9 cellular contexts compared by ENCODE assay signal in genomic region chr9:134340475-134341186, GRCh38. TPM values are rescaled to one million over a fixed set of nuclear protein-coding genes. Genes with fewer than 3 reads are reported as not detected.
DNase-seq lines count a peak whose midpoint lies in the region; ATAC-seq and TF ChIP-seq lines count a peak whose summit lies in the region.
"Had no signal": no experiment of that assay in that cellular context is flagged by ENCODE, and none has a peak within 500 bp of the region (broad histone marks: within the 10 kb centered on the region; RNA-seq: fewer than 3 reads in every experiment).

No MANE protein-coding gene starts in this region.

- H3K4me1 ChIP-seq in gastroesophageal sphincter (peaks cover 0 to 100% (median 97%) of the 10 kb centered on the region in 3 donors), osteoblast (ENCODE audit: insufficient read depth, low read length) (peaks cover 18% of the 10 kb centered on the region), vagina (peaks cover 100% of the 10 kb centered on the region)

- H3K36me3 Mint-ChIP-seq in activated CD4-positive, alpha-beta T cell treated with anti-CD3 and anti-CD28 coated beads, Interleukin-2, amount 10 ng/mL, durations not matched to agents 7 days and 5 days (ENCODE audit: low read depth) = no peaks in the 10 kb centered on the region
- no peaks in the 10 kb centered on the region for H3K36me3 Mint-ChIP-seq in activated CD8-positive, alpha-beta memory T cell treated with anti-CD3 and anti-CD28 coated beads, Interleukin-2, amount 10 ng/mL, durations not matched to agents 7 days and 5 days

- H4K20me1 ChIP-seq in osteoblast (ENCODE audit: insufficient read depth, low read length) = peaks cover 99% of the 10 kb centered on the region

- 58 to 60% methylated on average over 2 to 8 of the region's 28 CpGs for whole genome bisulfite sequencing in gastroesophageal sphincter (ENCODE audit: low coverage in 1 of 2), 2 donors

- no peak overlapping the region for H2AFZ ChIP-seq in osteoblast (ENCODE audit: low read length)

- H3K4me3 ChIP-seq in gastroesophageal sphincter = no peak overlapping the region
- H3K4me3 ChIP-seq in osteoblast (ENCODE audit: insufficient read depth, low read length) = no peak overlapping the region
- no peak overlapping the region for H3K4me3 ChIP-seq in vagina

- no peak for TF ChIP-seq CTCF in gastroesophageal sphincter (IDR thresholded peaks at IDR 0.05)
- TF ChIP-seq CTCF in osteoblast (IDR thresholded peaks at IDR 0.05; ENCODE audit: extremely low read depth, low read depth, low read length) = no peak
- TF ChIP-seq CTCF in vagina (IDR thresholded peaks at IDR 0.05) = no peak

- CTCF ChIA-PET in activated CD4-positive, alpha-beta T cell treated with anti-CD3 and anti-CD28 coated beads, Interleukin-2, amount 10 ng/mL, durations not matched to agents 7 days and 5 days (lab: Charles Lee) = no interaction called here
- CTCF ChIA-PET in activated CD8-positive, alpha-beta memory T cell treated with anti-CD3 and anti-CD28 coated beads, Interleukin-2, amount 10 ng/mL, durations not matched to agents 7 days and 5 days (lab: Charles Lee) = no interaction called here

- no peak for DNase-seq in activated CD4-positive, alpha-beta T cell treated with anti-CD3 and anti-CD28 coated beads, Interleukin-2, amount 10 ng/mL, durations not matched to agents 7 days and 5 days
- no peak for DNase-seq in activated CD4-positive, alpha-beta T cell treated with anti-CD3 and anti-CD28 coated beads for 48 hours
- DNase-seq in osteoblast (ENCODE audit: insufficient read length, low spot score, missing footprints) = no peak
- DNase-seq in vagina (ENCODE audit: extremely low spot score in 2 of 2) = no peak
- no peak for DNase-seq in activated CD8-positive, alpha-beta memory T cell treated with anti-CD3 and anti-CD28 coated beads, Interleukin-2, amount 10 ng/mL, durations not matched to agents 7 days and 5 days
- no peak for DNase-seq in activated CD8-positive, alpha-beta memory T cell treated with anti-CD3 and anti-CD28 coated beads for 24 hours
- DNase-seq: SK-N-SH had no signal

- peak; percentile 39 for ATAC-seq in gastroesophageal sphincter
- no peak for ATAC-seq in GM21447 (IDR thresholded peaks at IDR 0.05; ENCODE audit: unreplicated experiment)
- ATAC-seq in activated CD8-positive, alpha-beta memory T cell treated with anti-CD3 and anti-CD28 coated beads, Interleukin-2, amount 10 ng/mL, durations not matched to agents 7 days and 5 days = no peak

- intact Hi-C loops in vagina (cut with DNase I) = no loop called here

- no peaks in the 10 kb centered on the region for H3K9me3 Mint-ChIP-seq in activated CD4-positive, alpha-beta T cell treated with anti-CD3 and anti-CD28 coated beads, Interleukin-2, amount 10 ng/mL, durations not matched to agents 7 days and 5 days
- H3K9me3 Mint-ChIP-seq in activated CD8-positive, alpha-beta memory T cell treated with anti-CD3 and anti-CD28 coated beads, Interleukin-2, amount 10 ng/mL, durations not matched to agents 7 days and 5 days (ENCODE audit: low read depth) = no peaks in the 10 kb centered on the region

- H3K27me3 ChIP-seq in gastroesophageal sphincter = no peaks in the 10 kb centered on the region
- no peaks in the 10 kb centered on the region for H3K27me3 ChIP-seq in osteoblast (ENCODE audit: insufficient read depth, low read length)
- no peaks in the 10 kb centered on the region for H3K27me3 ChIP-seq in vagina

- no peaks in the 10 kb centered on the region for H3K36me3 ChIP-seq in gastroesophageal sphincter
- no peaks in the 10 kb centered on the region for H3K36me3 ChIP-seq in osteoblast (ENCODE audit: insufficient read depth, low read length)
- H3K36me3 ChIP-seq in vagina = no peaks in the 10 kb centered on the region

- no peak overlapping the region for H3K4me2 ChIP-seq in osteoblast (ENCODE audit: insufficient read depth, low read length)
- H3K4me2 ChIP-seq: SK-N-SH had no signal

- H3K9me3 ChIP-seq in gastroesophageal sphincter = no peaks in the 10 kb centered on the region
- H3K9me3 ChIP-seq in osteoblast (ENCODE audit: low read depth, low read length) = no peaks in the 10 kb centered on the region
- H3K9me3 ChIP-seq in vagina = no peaks in the 10 kb centered on the region
- H3K9me3 ChIP-seq: SK-N-SH had no signal

- H3K79me2 ChIP-seq in osteoblast (ENCODE audit: insufficient read depth, low read length) = peaks cover 100% of the 10 kb centered on the region

- TF ChIP-seq EP300 in gastroesophageal sphincter (IDR thresholded peaks at IDR 0.05) = no peak

- POLR2A ChIA-PET in activated CD4-positive, alpha-beta T cell treated with anti-CD3 and anti-CD28 coated beads, Interleukin-2, amount 10 ng/mL, durations not matched to agents 7 days and 5 days (lab: Charles Lee) = no interaction called here

- H3K27ac ChIP-seq in gastroesophageal sphincter (peak overlapping the region in 3 of 4 donors; percentile 53 to 70 (median 67)), osteoblast (ENCODE audit: low read depth, low read length) (peak overlapping the region; percentile 40), vagina (peak overlapping the region; percentile 70)

- no peak overlapping the region for H3K4me3 Mint-ChIP-seq in activated CD4-positive, alpha-beta T cell treated with anti-CD3 and anti-CD28 coated beads, Interleukin-2, amount 10 ng/mL, durations not matched to agents 7 days and 5 days
- no peak overlapping the region for H3K4me3 Mint-ChIP-seq in activated CD8-positive, alpha-beta memory T cell treated with anti-CD3 and anti-CD28 coated beads, Interleukin-2, amount 10 ng/mL, durations not matched to agents 7 days and 5 days

- H3K4me1 Mint-ChIP-seq in activated CD4-positive, alpha-beta T cell treated with anti-CD3 and anti-CD28 coated beads, Interleukin-2, amount 10 ng/mL, durations not matched to agents 7 days and 5 days = peaks cover 11% of the 10 kb centered on the region
- peaks cover 11% of the 10 kb centered on the region for H3K4me1 Mint-ChIP-seq in activated CD8-positive, alpha-beta memory T cell treated with anti-CD3 and anti-CD28 coated beads, Interleukin-2, amount 10 ng/mL, durations not matched to agents 7 days and 5 days

- H3K27ac Mint-ChIP-seq in activated CD4-positive, alpha-beta T cell treated with anti-CD3 and anti-CD28 coated beads, Interleukin-2, amount 10 ng/mL, durations not matched to agents 7 days and 5 days = peak overlapping the region; percentile 41
- no peak overlapping the region for H3K27ac Mint-ChIP-seq in activated CD8-positive, alpha-beta memory T cell treated with anti-CD3 and anti-CD28 coated beads, Interleukin-2, amount 10 ng/mL, durations not matched to agents 7 days and 5 days

- H3K27me3 Mint-ChIP-seq in activated CD4-positive, alpha-beta T cell treated with anti-CD3 and anti-CD28 coated beads, Interleukin-2, amount 10 ng/mL, durations not matched to agents 7 days and 5 days = no peaks in the 10 kb centered on the region
- H3K27me3 Mint-ChIP-seq in activated CD8-positive, alpha-beta memory T cell treated with anti-CD3 and anti-CD28 coated beads, Interleukin-2, amount 10 ng/mL, durations not matched to agents 7 days and 5 days = no peaks in the 10 kb centered on the region

- TF ChIP-seq POLR2A in gastroesophageal sphincter (IDR thresholded peaks at IDR 0.05) = no peak
- TF ChIP-seq POLR2A in vagina (IDR thresholded peaks at IDR 0.05) = no peak

RNA-seq across cellular contexts. Expression of gene RXRA, which starts 14.4 kb away (rescaled TPM):
- total RNA-seq in activated CD4-positive, alpha-beta T cell treated with anti-CD3 and anti-CD28 coated beads, Interleukin-2, amount 10 ng/mL, durations not matched to agents 7 days and 5 days = 1 to 10 TPM; 1.2 to 1.4 TPM
- total RNA-seq in gastroesophageal sphincter = 10 to 100 TPM; 45.1 to 78.9 (median 55.3) TPM
- 25.3 and 26.4 TPM in 2 replicates for total RNA-seq in osteoblast
- total RNA-seq in vagina = 49.4 TPM
- 1 to 10 TPM in 1 of 2 experiments, under 1 TPM in 1; 0.91 to 1.5 TPM for total RNA-seq in activated CD8-positive, alpha-beta memory T cell treated with anti-CD3 and anti-CD28 coated beads, Interleukin-2, amount 10 ng/mL, durations not matched to agents 7 days and 5 days

Comparison
In these comparisons a context has a peak if more than half of its experiments do, and no peak if none do; other contexts are left out.
1. RNA of gene RXRA, which starts 14.4 kb away (total RNA-seq): 45.1 to 78.9 TPM in gastroesophageal sphincter, 49.4 TPM in vagina (single experiment) and 25.3 to 26.4 TPM in osteoblast; 0.91 to 1.5 TPM in activated CD8-positive, alpha-beta memory T cell treated with anti-CD3 and anti-CD28 coated beads, Interleukin-2, amount 10 ng/mL, durations not matched to agents 7 days and 5 days and 1.2 to 1.4 TPM in activated CD4-positive, alpha-beta T cell treated with anti-CD3 and anti-CD28 coated beads, Interleukin-2, amount 10 ng/mL, durations not matched to agents 7 days and 5 days; every median in the first group is over 10 times any median in the second.
2. Peak in every context shown above with its lines, with median percentiles within 50 percentile points of each other: H3K27ac ChIP-seq.